ENCODE assay signal across 1 cellular context in genomic region chr4:150321113-150321512, GRCh38.
TF ChIP-seq lines count a peak whose summit lies in the region.

No MANE protein-coding gene starts in this region.

TF ChIP-seq in K562, 482 proteins besides CTCF, POLR2A, EP300 and RAD21 (continued from another document and continues in another):
- no peak for TF ChIP-seq ARID4B (CRISPR knock-in tag; IDR thresholded peaks at IDR 0.05)
- peak; percentile 66; the same call in 1 of the 2 replicates for TF ChIP-seq TSHZ1 (CRISPR knock-in tag; IDR thresholded peaks at IDR 0.05)
- peak; percentile 40; the same call in 1 of the 2 replicates for TF ChIP-seq MYC (IDR thresholded peaks at IDR 0.05; ENCODE audit: low read depth, low read length)
- peak; percentile 81; the same call in 1 of the 2 replicates for TF ChIP-seq MYC (CRISPR knock-in tag; IDR thresholded peaks at IDR 0.05; ENCODE audit: borderline replicate concordance, low read depth)
- TF ChIP-seq STAT6 (CRISPR knock-in tag; IDR thresholded peaks at IDR 0.05), result no peak
- TF ChIP-seq ZNF395 (CRISPR knock-in tag; IDR thresholded peaks at IDR 0.05), result peak; percentile 78
- TF ChIP-seq MITF (IDR thresholded peaks at IDR 0.05), result peak; percentile 28; the same call in 1 of the 2 replicates
- TF ChIP-seq KAT7 (CRISPR knock-in tag; IDR thresholded peaks at IDR 0.05; ENCODE audit: borderline replicate concordance), result no peak
- peak; percentile 84; the same call in 1 of the 2 replicates for TF ChIP-seq ZNF311 (CRISPR knock-in tag; IDR thresholded peaks at IDR 0.05)
- 0 out of 4 replicates have a peak, but pooled peaks of 1 of the 2 experiments have one; percentile 47 for TF ChIP-seq RCOR1 (IDR thresholded peaks at IDR 0.05; ENCODE audit: borderline replicate concordance in 1 of 2, low read depth in 2 of 2, low read length in 2 of 2)
- no peak for TF ChIP-seq KDM1A (IDR thresholded peaks at IDR 0.05)
- TF ChIP-seq ZNF717 (CRISPR knock-in tag; IDR thresholded peaks at IDR 0.05), result no peak
- peak in 1 of 2 experiments; percentile 51; a peak in 1 of 4 replicates for TF ChIP-seq TBL1XR1 (IDR thresholded peaks at IDR 0.05; ENCODE audit: low read length in 2 of 2)
- TF ChIP-seq CHD4 (IDR thresholded peaks at IDR 0.05; ENCODE audit: insufficient read depth, insufficient replicate concordance, low read depth, low read length, poor library complexity, severe bottlenecking), result no peak
- TF ChIP-seq SIN3A (IDR thresholded peaks at IDR 0.05; ENCODE audit: borderline replicate concordance in 2 of 2, control insufficient read depth in 1 of 2, low read depth in 2 of 2, low read length in 2 of 2), result no peak
- no peak for TF ChIP-seq MED1 (CRISPR knock-in tag; IDR thresholded peaks at IDR 0.05; ENCODE audit: borderline replicate concordance)
- no peak for TF ChIP-seq XRCC3 (IDR thresholded peaks at IDR 0.05)
- TF ChIP-seq TSC22D4 (tag; IDR thresholded peaks at IDR 0.05), result no peak
- TF ChIP-seq ZNF778 (CRISPR knock-in tag; IDR thresholded peaks at IDR 0.05), result no peak
- no peak for TF ChIP-seq MCM3 (IDR thresholded peaks at IDR 0.05)
- TF ChIP-seq ZNF518B (CRISPR knock-in tag; IDR thresholded peaks at IDR 0.05), result no peak
- TF ChIP-seq DDX20 (tag; IDR thresholded peaks at IDR 0.05; ENCODE audit: low read depth), result 0 out of 2 replicates have a peak, but pooled peaks have one; percentile 16
- no peak for TF ChIP-seq RBM17 (IDR thresholded peaks at IDR 0.05; ENCODE audit: borderline replicate concordance, low read depth, low read length)
- no peak for TF ChIP-seq TRIM28 (IDR thresholded peaks at IDR 0.05)
- no peak for TF ChIP-seq ZFP36 (IDR thresholded peaks at IDR 0.05; ENCODE audit: low read depth, low read length, partially characterized antibody)
- no peak; the same call in 1 of the 2 replicates for TF ChIP-seq ZNF197 (CRISPR knock-in tag; IDR thresholded peaks at IDR 0.05; ENCODE audit: low read depth)
- TF ChIP-seq HES1 (IDR thresholded peaks at IDR 0.05; ENCODE audit: low read depth), result no peak
- TF ChIP-seq HIVEP1 (CRISPR knock-in tag; IDR thresholded peaks at IDR 0.05), result peak; percentile 92
- no peak for TF ChIP-seq ZNF561 (CRISPR knock-in tag; conservative IDR thresholded peaks at IDR 0.05)
- TF ChIP-seq TCF15 (CRISPR knock-in tag; IDR thresholded peaks at IDR 0.05), result peak; percentile 79; the same call in 1 of the 2 replicates
- TF ChIP-seq NUFIP1 (IDR thresholded peaks at IDR 0.05; ENCODE audit: partially characterized antibody), result peak; percentile 31
- 0 out of 2 replicates have a peak, but pooled peaks have one; percentile 57 for TF ChIP-seq ZNF830 (CRISPR knock-in tag; IDR thresholded peaks at IDR 0.05)
- TF ChIP-seq ZNF280B (CRISPR knock-in tag; IDR thresholded peaks at IDR 0.05), result no peak
- no peak for TF ChIP-seq TRIM25 (IDR thresholded peaks at IDR 0.05; ENCODE audit: borderline replicate concordance)
- no peak for TF ChIP-seq ZNF146 (CRISPR knock-in tag; IDR thresholded peaks at IDR 0.05; ENCODE audit: unreplicated experiment)
